Comparison of ENCODE assay signal across 8 cellular contexts in the genomic region with DNA sequence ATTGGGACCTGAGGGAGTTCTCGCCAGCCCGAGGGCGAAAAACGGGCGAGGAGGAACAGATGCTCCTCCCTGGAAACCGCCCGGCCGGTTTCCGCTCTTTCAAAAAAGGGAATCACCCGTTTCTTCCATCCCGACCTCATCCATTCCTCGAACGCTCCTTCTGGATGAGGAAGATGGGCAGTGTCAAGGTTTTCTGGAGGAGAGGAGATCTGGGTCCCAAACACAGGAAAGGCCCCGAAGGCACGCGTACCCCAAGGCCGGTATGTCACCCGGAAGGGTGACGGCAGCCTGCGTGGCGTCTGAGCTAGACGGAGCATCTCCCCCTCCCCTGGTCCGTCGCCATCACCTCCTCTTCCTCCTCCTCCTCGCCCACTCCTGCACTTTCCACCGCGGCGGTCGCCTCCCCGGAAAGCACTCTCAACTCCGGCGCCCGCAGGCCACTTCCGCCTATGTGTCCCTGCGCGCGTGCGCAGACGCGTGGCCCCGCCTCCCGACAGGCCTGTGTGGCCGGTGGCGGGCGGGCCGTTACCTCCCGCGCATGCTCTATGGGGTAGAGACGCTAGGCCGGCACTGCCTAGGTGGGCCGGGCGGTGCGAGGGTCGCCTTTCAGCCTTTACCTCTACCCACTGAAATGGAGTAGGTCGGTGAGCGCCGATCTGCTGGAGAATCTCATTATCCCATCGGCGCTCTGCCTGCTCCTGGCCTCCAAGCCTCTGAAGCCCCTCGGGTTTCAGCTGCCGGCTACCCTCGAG. TPM values are rescaled to one million over a fixed set of nuclear protein-coding genes. Genes with fewer than 3 reads are reported as not detected.
DNase-seq lines count a peak whose midpoint lies in the region; ATAC-seq and TF ChIP-seq lines count a peak whose summit lies in the region.

A gene (minus strand): TSS at position 453 of the 752 bp plus-strand sequence.

- ATAC-seq in GM19035 (IDR thresholded peaks at IDR 0.05; ENCODE audit: unreplicated experiment) (peak; percentile 96), HG03342 (IDR thresholded peaks at IDR 0.05; ENCODE audit: unreplicated experiment) (peak; percentile 95)

- TF ChIP-seq CTCF in AG09319 (IDR thresholded peaks at IDR 0.05; ENCODE audit: low read depth, low read length) (no peak), spleen (IDR thresholded peaks at IDR 0.05 in 8 of 11, conservative IDR thresholded peaks at IDR 0.05 in 3 of 11) (peak in 2 of 11 experiments; percentile 11 to 16)

- no peaks in the 10 kb centered on the region for H3K9me3 ChIP-seq in spleen

- intact Hi-C loops in spleen (cut with DNase I; ENCODE audit: low total_unique reads): no loop called here

- TF ChIP-seq POLR2A in spleen (IDR thresholded peaks at IDR 0.05): peak in 2 of 3 donors; percentile 46 to 52

- H3K4me1 ChIP-seq in spleen: peaks cover 10 to 50% (median 39%) of the 10 kb centered on the region in 6 donors

- DNase-seq in AG09319 (ENCODE audit: extremely low read depth, low read depth) (peak; percentile 84), NCI-H345 treated with DMSO at 0.1 percent for 48 hours (lab: John Stamatoyannopoulos, UW; ENCODE audit: unreplicated experiment) (peak; percentile 27), inferior parietal cortex (ENCODE audit: extremely low spot score) (peak; percentile 97), spleen (peak; percentile 99)
- peak; percentile 97 to 98 (median 98) for DNase-seq in activated CD4-positive, CD25-positive, alpha-beta regulatory T cell (lab: John Stamatoyannopoulos, UW)
- peak; percentile 97 for DNase-seq in central memory CD4-positive, alpha-beta T cell

- H3K27ac ChIP-seq in spleen: peak within 1 kb of the TSS; percentile 89 to 96 (median 93)

- no peaks in the 10 kb centered on the region for H3K36me3 ChIP-seq in spleen

- no peaks in the 10 kb centered on the region for H3K27me3 ChIP-seq in spleen (replicated peaks in 1 of 7)

- 1 to 3% (median 2%) methylated on average over 45 to 62 of the region's 62 CpGs for WGBS in spleen, 5 donors

- peak within 1 kb of the TSS; percentile 62 to 93 (median 84) for H3K4me3 ChIP-seq in spleen

RNA-seq across cellular contexts. Expression of the gene that starts here (rescaled TPM):
- total RNA-seq in spleen: 10 to 100 TPM; 11.6 to 19.7 (median 16.5) TPM
- 10 to 100 TPM; 11.8 to 20.6 (median 16.8) TPM for polyA plus RNA-seq in spleen

Comparison
In these comparisons a context has a peak if more than half of its experiments do, and no peak if none do; other contexts are left out.
1. Peak in every context shown above with its lines: DNase-seq, ATAC-seq, H3K4me3 ChIP-seq and H3K27ac ChIP-seq.
2. DNase-seq: peak in every context shown above with its lines; median percentile 99 in spleen; 98 in activated CD4-positive, CD25-positive, alpha-beta regulatory T cell; 97 in central memory CD4-positive, alpha-beta T cell; 97 in inferior parietal cortex; 84 in AG09319; 27 in NCI-H345 treated with DMSO at 0.1 percent for 48 hours.